ENCODE assay signal across 9 cellular contexts in the genomic region with DNA sequence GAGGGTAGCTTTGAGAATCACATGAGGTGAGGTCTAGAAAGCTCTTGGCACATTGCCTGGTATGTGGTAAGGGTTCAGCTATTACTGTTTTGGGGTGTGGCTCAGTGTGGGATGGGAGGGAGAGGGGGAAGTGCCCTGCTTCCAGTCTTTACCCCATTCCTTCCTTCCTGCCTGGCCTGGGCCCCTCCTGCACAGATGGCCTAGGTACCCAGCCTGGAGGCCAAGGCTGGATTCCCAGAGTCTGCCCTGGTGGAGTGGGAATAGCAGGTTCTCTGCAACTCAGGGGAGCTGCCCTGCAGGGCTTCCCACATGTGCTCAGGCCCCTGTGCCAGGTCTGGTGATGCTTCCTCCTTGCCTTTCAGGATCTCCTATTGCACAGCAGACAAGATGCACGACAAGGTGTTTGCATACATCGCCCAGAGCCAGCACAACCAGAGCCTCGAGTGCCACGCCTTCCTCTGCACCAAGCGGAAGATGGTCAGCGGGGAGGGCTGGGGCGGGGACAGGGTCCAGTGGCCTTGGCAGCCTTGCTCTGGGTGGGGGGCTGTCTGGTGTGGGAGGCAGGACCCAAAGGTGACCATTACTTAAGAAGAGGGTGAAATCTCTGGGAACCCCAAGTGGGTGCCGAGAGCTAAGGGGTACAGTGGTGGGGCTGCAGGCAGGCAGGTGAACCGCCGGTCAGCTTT. TPM values are rescaled to one million over a fixed set of nuclear protein-coding genes. Genes with fewer than 3 reads are reported as not detected.
DNase-seq lines count a peak whose midpoint lies in the region; ATAC-seq and TF ChIP-seq lines count a peak whose summit lies in the region.
"Had no signal": no experiment of that assay in that cellular context is flagged by ENCODE, and none has a peak within 500 bp of the region (broad histone marks: within the 10 kb centered on the region; RNA-seq: fewer than 3 reads in every experiment).

No MANE protein-coding gene starts in this region.

- peak; percentile 18 for DNase-seq in Caki2 (ENCODE audit: low read depth)
- no peak for DNase-seq in activated naive CD4-positive, alpha-beta T cell treated with anti-CD3 and anti-CD28 coated beads, Interleukin-2, amount 10 ng/mL, durations not matched to agents 7 days and 5 days
- DNase-seq in left lung, result peak in 1 of 2 donors; percentile 78
- DNase-seq in NCI-H1105 treated with DMSO at 0.1 percent for 48 hours (lab: John Stamatoyannopoulos, UW), result no peak
- no peak for DNase-seq in COLO829 (ENCODE audit: low spot score)
- DNase-seq: MM.1S had no signal

- H3K4me3 Mint-ChIP-seq in IgD-negative memory B cell, result no peak overlapping the region
- H3K4me3 Mint-ChIP-seq in activated naive CD4-positive, alpha-beta T cell treated with anti-CD3 and anti-CD28 coated beads, Interleukin-2, amount 10 ng/mL, durations not matched to agents 7 days and 5 days, result no peak overlapping the region

- peak; percentile 71 for ATAC-seq in left lung
- no peak for ATAC-seq in HG02840 (IDR thresholded peaks at IDR 0.05; ENCODE audit: low FRiP score, unreplicated experiment)
- ATAC-seq in HG03135 (IDR thresholded peaks at IDR 0.05; ENCODE audit: unreplicated experiment), result no peak

- in situ Hi-C loops in Caki2 (cut with HindIII; ENCODE audit: low pct_unique_long_range_greater_than_20kb, low sequenced_read_pairs), result no loop called here

- H3K27ac ChIP-seq in left lung, result peak overlapping the region in 1 of 2 donors; percentile 29

- peaks cover 18 to 55% (median 27%) of the 10 kb centered on the region in 3 donors for H3K4me1 Mint-ChIP-seq in IgD-negative memory B cell
- H3K4me1 Mint-ChIP-seq in activated naive CD4-positive, alpha-beta T cell treated with anti-CD3 and anti-CD28 coated beads, Interleukin-2, amount 10 ng/mL, durations not matched to agents 7 days and 5 days, result peaks cover 93% of the 10 kb centered on the region

- CTCF ChIA-PET in activated naive CD4-positive, alpha-beta T cell treated with anti-CD3 and anti-CD28 coated beads, Interleukin-2, amount 10 ng/mL, durations not matched to agents 7 days and 5 days (lab: Charles Lee), result interaction anchor here (0.7 to 2.2 kb wide), 2 partner anchors 9 to 16 kb away, joined by 4 to 9 read pairs; no protein-coding TSS in a partner anchor

- no peaks in the 10 kb centered on the region for H3K9me3 ChIP-seq in left lung

- no peak for TF ChIP-seq CTCF in left lung (IDR thresholded peaks at IDR 0.05)

- no peaks in the 10 kb centered on the region for H3K27me3 Mint-ChIP-seq in IgD-negative memory B cell
- no peaks in the 10 kb centered on the region for H3K27me3 Mint-ChIP-seq in activated naive CD4-positive, alpha-beta T cell treated with anti-CD3 and anti-CD28 coated beads, Interleukin-2, amount 10 ng/mL, durations not matched to agents 7 days and 5 days

- H3K36me3 Mint-ChIP-seq in IgD-negative memory B cell, result no peaks in the 10 kb centered on the region
- peaks cover 75% of the 10 kb centered on the region for H3K36me3 Mint-ChIP-seq in activated naive CD4-positive, alpha-beta T cell treated with anti-CD3 and anti-CD28 coated beads, Interleukin-2, amount 10 ng/mL, durations not matched to agents 7 days and 5 days

- H3K4me3 ChIP-seq in left lung, result no peak overlapping the region

- H3K4me1 ChIP-seq in left lung, result peaks cover 15 to 72% of the 10 kb centered on the region in 2 donors

- H3K27ac Mint-ChIP-seq in IgD-negative memory B cell, result peak overlapping the region in 2 of 3 donors; percentile 46 to 67
- H3K27ac Mint-ChIP-seq in activated naive CD4-positive, alpha-beta T cell treated with anti-CD3 and anti-CD28 coated beads, Interleukin-2, amount 10 ng/mL, durations not matched to agents 7 days and 5 days, result peak overlapping the region; percentile 60

- no peaks in the 10 kb centered on the region for H3K9me3 Mint-ChIP-seq in IgD-negative memory B cell
- H3K9me3 Mint-ChIP-seq in activated naive CD4-positive, alpha-beta T cell treated with anti-CD3 and anti-CD28 coated beads, Interleukin-2, amount 10 ng/mL, durations not matched to agents 7 days and 5 days, result no peaks in the 10 kb centered on the region

- intact Hi-C loops in left lung (cut with DNase I), result no loop called here

- H3K36me3 ChIP-seq in left lung, result peaks cover 0 to 24% of the 10 kb centered on the region in 2 donors

- H3K27me3 ChIP-seq in left lung, result no peaks in the 10 kb centered on the region

RNA-seq across cellular contexts. Expression of gene LDLRAP1, which starts 13.5 kb away (rescaled TPM):
- 4.6 and 8.4 TPM in 2 replicates for total RNA-seq in Caki2 (2014; rRNA removed; shearing (Covaris generic); ENCODE audit: low replicate concordance)
- 60.5 TPM for polyA plus RNA-seq in IgD-negative memory B cell
- total RNA-seq in left lung, result 10 to 100 TPM; 24.2 to 25.0 TPM

RNA-seq across cellular contexts. Expression of gene MAN1C1, which starts 59.7 kb away (rescaled TPM):
- not detected in 2 replicates for total RNA-seq in Caki2 (2014; rRNA removed; shearing (Covaris generic); ENCODE audit: low replicate concordance)
- polyA plus RNA-seq in IgD-negative memory B cell, result 0.49 TPM
- total RNA-seq in left lung, result 10 to 100 TPM; 15.3 to 20.3 TPM

Comparison
In these comparisons a context has a peak if more than half of its experiments do, and no peak if none do; other contexts are left out.
1. RNA of gene MAN1C1, which starts 59.7 kb away (total RNA-seq): 15.3 to 20.3 TPM in left lung; not detected in Caki2; every median in the first group is over 10 times any median in the second.